In genomic region chr14:24068711-24069410, GRCh38 we compare ENCODE assay signal across 1 cellular context.
A peak's percentile ranks its signal among the peaks of the same experiment; 100 is the strongest.
TF ChIP-seq lines count a peak whose summit lies in the region.

No MANE protein-coding gene starts in this region.

TF ChIP-seq in HepG2, 621 proteins besides CTCF, POLR2A, EP300 and RAD21 (continued from another document):
- TF ChIP-seq ZHX1 (CRISPR knock-in tag; IDR thresholded peaks at IDR 0.05; ENCODE audit: low read depth): 0 out of 2 replicates have a peak, but pooled peaks have one; percentile 45
- TF ChIP-seq HNF4A (CRISPR knock-in tag; IDR thresholded peaks at IDR 0.05): peak; percentile 60; the same call in 1 of the 2 replicates
- TF ChIP-seq ARNT2 (CRISPR knock-in tag; IDR thresholded peaks at IDR 0.05; ENCODE audit: low read depth): no peak
TF ChIP-seq in HepG2: peak in this region for 11.
